ENCODE assay signal across 18 cellular contexts in the genomic region with DNA sequence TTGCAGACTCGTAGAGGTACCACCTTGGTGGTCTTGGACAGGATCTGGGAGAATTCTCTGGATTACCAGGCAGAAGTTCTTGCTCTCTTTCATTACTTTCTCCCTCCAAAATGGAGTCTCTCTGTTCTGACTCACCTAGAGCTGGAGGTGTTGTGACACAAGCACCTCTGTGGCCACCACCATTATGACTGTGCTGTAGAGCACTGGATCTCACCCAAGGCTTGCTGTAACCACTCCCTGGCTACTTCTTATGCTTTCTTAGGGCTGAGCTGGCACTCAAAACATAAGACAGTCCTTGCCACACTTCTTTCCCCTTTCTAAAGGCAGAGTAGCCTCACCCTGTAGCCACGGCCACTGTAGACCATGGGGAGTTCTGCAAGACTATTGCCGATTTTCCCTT.
"Had no signal": no experiment of that assay in that cellular context is flagged by ENCODE, and none has a peak within 500 bp of the region (broad histone marks: within the 10 kb centered on the region; RNA-seq: fewer than 3 reads in every experiment).

No MANE protein-coding gene starts in this region.

- H3K4me3 ChIP-seq: adrenal gland, prostate gland, right lobe of liver, spleen, upper lobe of left lung had no signal

- DNase-seq: activated naive CD4-positive, alpha-beta T cell; activated T-cell treated with anti-CD3 and anti-CD28 coated beads, Interleukin-2, amount 50 U/mL, for 24 hours; adrenal gland; cerebellar nuclear complex; effector memory CD8-positive, alpha-beta T cell; erythroblast; foreskin melanocyte; head of caudate nucleus; mesenchymal stem cell; nucleus accumbens; right lobe of liver; spleen; stimulated activated CD4-positive, alpha-beta T cell treated with anti-CD3 and anti-CD28 coated beads, Interleukin-2, amount 100 ng/mL, for 24 hours; stimulated activated naive CD4-positive, alpha-beta T cell treated with Interleukin-2 at 50 U/mL for 16 hours; upper lobe of left lung had no signal

- H3K27ac Mint-ChIP-seq: activated T-cell treated with anti-CD3 and anti-CD28 coated beads, Interleukin-2, amount 50 U/mL, for 24 hours; dendritic cell treated with granulocyte-macrophage colony-stimulating factor and Interleukin-4, amounts not matched to agents 40 ng/mL and 50 ng/mL, for 4 days; effector memory CD8-positive, alpha-beta T cell; natural killer cell treated with Interleukin-12 subunit alpha and Interleukin-12 subunit beta and Interleukin-15 and Interleukin-18, amount 100 ng/mL, for 72 hours had no signal

- H3K27ac ChIP-seq: adrenal gland, prostate gland, right lobe of liver, spleen, upper lobe of left lung had no signal

- H3K36me3 ChIP-seq: adrenal gland, prostate gland, right lobe of liver, spleen, upper lobe of left lung had no signal

- H3K4me1 ChIP-seq: adrenal gland, prostate gland, right lobe of liver, spleen, upper lobe of left lung had no signal

- H3K27me3 Mint-ChIP-seq: dendritic cell treated with granulocyte-macrophage colony-stimulating factor and Interleukin-4, amounts not matched to agents 40 ng/mL and 50 ng/mL, for 4 days had no signal

- H3K27me3 ChIP-seq: adrenal gland, spleen, upper lobe of left lung had no signal

- H3K9me3 ChIP-seq: adrenal gland, prostate gland, right lobe of liver had no signal

- H3K4me3 Mint-ChIP-seq: activated T-cell treated with anti-CD3 and anti-CD28 coated beads, Interleukin-2, amount 50 U/mL, for 24 hours; dendritic cell treated with granulocyte-macrophage colony-stimulating factor and Interleukin-4, amounts not matched to agents 40 ng/mL and 50 ng/mL, for 4 days; effector memory CD8-positive, alpha-beta T cell; natural killer cell treated with Interleukin-12 subunit alpha and Interleukin-12 subunit beta and Interleukin-15 and Interleukin-18, amount 100 ng/mL, for 72 hours had no signal
